In the genomic region with DNA sequence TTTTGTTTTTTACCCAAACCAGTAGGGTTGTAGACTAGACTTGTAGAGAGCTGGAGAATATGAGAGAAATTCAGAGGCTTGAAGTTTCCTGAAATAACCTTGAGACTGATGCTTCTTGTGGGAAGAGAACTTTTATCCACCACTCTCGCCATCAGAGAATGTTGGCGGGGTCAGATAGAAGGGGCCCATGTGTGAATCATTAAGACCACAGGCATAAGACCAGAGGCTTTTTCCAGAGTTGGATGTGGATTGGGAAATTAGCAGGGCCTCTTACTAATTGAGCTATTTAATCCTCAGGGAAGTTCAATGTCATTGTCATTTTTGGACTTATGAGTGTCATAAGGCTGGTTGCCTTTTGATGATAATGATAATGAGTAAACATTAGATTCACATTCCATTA, we compare ENCODE assay signal across 16 cellular contexts.
DNase-seq lines count a peak whose midpoint lies in the region; ATAC-seq and TF ChIP-seq lines count a peak whose summit lies in the region.
"Had no signal": no experiment of that assay in that cellular context is flagged by ENCODE, and none has a peak within 500 bp of the region (broad histone marks: within the 10 kb centered on the region; RNA-seq: fewer than 3 reads in every experiment).

No MANE protein-coding gene starts in this region.

- H2BK5ac ChIP-seq in H9 (ENCODE audit: insufficient read length, low read length), result no peak overlapping the region

- no peak overlapping the region for H2BK15ac ChIP-seq in H9 (ENCODE audit: low read depth, low read length)

- no peak overlapping the region for H4K91ac ChIP-seq in H9 (ENCODE audit: insufficient read length, low read depth, low read length)

- no peak overlapping the region for H3K18ac ChIP-seq in H9 (ENCODE audit: insufficient read length, low read depth, low read length)

- no peak overlapping the region for H3K56ac ChIP-seq in H9 (ENCODE audit: insufficient read length, low read depth, low read length)

- H2AFZ ChIP-seq in H9 (ENCODE audit: low read length), result no peak overlapping the region
- H2AFZ ChIP-seq in smooth muscle cell (ENCODE audit: low read depth), result no peak overlapping the region

- H3K27me3 Mint-ChIP-seq in H9 (ENCODE audit: low read depth), result no peaks in the 10 kb centered on the region
- no peaks in the 10 kb centered on the region for H3K27me3 Mint-ChIP-seq in nephron (ENCODE audit: low read depth)
- H3K27me3 Mint-ChIP-seq: CD4-positive, alpha-beta memory T cell had no signal

- H4K8ac ChIP-seq in H9 (replicated peaks; ENCODE audit: insufficient read length, low read depth, low read length), result no peak overlapping the region

- no peaks in the 10 kb centered on the region for H3K36me3 ChIP-seq in smooth muscle cell (ENCODE audit: low read depth)
- H3K36me3 ChIP-seq: HAP-1 had no signal

- 0 out of 2 replicates have a peak, but pooled peaks cover 3% of the 10 kb centered on the region for H3K4me1 ChIP-seq in H9 (ENCODE audit: insufficient read depth, low read length)
- H3K4me1 ChIP-seq in smooth muscle cell (ENCODE audit: low read depth), result peaks cover 18% of the 10 kb centered on the region
- H3K4me1 ChIP-seq: A549, HAP-1 had no signal

- no CpG with 5 or more reads among the region's 2 CpGs for WGBS in H9 (ENCODE audit: extremely low coverage, insufficient read length, low lambda C conversion rate)
- 23% methylated on average over 2 of the region's 2 CpGs for WGBS in smooth muscle cell (ENCODE audit: low lambda C conversion rate)

- H4K20me1 ChIP-seq in H9 (ENCODE audit: control insufficient read depth, insufficient read depth, insufficient read length) (no peaks in the 10 kb centered on the region), smooth muscle cell (ENCODE audit: low read depth) (no peaks in the 10 kb centered on the region)

- no peaks in the 10 kb centered on the region for H3K23me2 ChIP-seq in H9 (ENCODE audit: insufficient read length, low read depth, low read length, poor library complexity, severe bottlenecking)

- H2AK5ac ChIP-seq in H9 (ENCODE audit: insufficient read length, low read length), result no peak overlapping the region

- H3K4ac ChIP-seq in H9 (ENCODE audit: low read depth, low read length), result no peak overlapping the region

- TF ChIP-seq CTCF in H9 (conservative IDR thresholded peaks at IDR 0.05) (no peak), nephron (IDR thresholded peaks at IDR 0.05; ENCODE audit: unreplicated experiment in 3 of 3) (no peak), smooth muscle cell (IDR thresholded peaks at IDR 0.05; ENCODE audit: borderline replicate concordance, insufficient read depth, poor library complexity, severe bottlenecking) (no peak)

- no peak overlapping the region for H2BK120ac ChIP-seq in H9 (ENCODE audit: low read depth, low read length, poor library complexity, severe bottlenecking)

- no peak overlapping the region for H3K9ac ChIP-seq in H9 (ENCODE audit: extremely low read depth, insufficient read length, low read length)
- peak overlapping the region; percentile 44 for H3K9ac ChIP-seq in smooth muscle cell (ENCODE audit: low read depth)

- H2BK12ac ChIP-seq in H9 (ENCODE audit: insufficient read length, low read depth, low read length), result no peak overlapping the region

- H3F3A ChIP-seq in smooth muscle cell (ENCODE audit: low read depth), result peaks cover 22% of the 10 kb centered on the region

- no peak overlapping the region for H3K27ac ChIP-seq in H9 (ENCODE audit: insufficient read length, low read depth, low read length)
- H3K27ac ChIP-seq in smooth muscle cell (ENCODE audit: low read depth), result peak overlapping the region; percentile 90
- H3K27ac ChIP-seq: 22Rv1, A549 had no signal

- H3K4me3 Mint-ChIP-seq in H9 (no peak overlapping the region; a peak in 1 of 5 replicates), nephron (no peak overlapping the region)
- H3K4me3 Mint-ChIP-seq in stimulated activated effector memory CD8-positive, alpha-beta T cell treated with anti-CD3 and anti-CD28 coated beads, Interleukin-12 subunit alpha, Interleukin-12 subunit beta, amount 100 ng/mL, for 72 hours, result no peak overlapping the region
- H3K4me3 Mint-ChIP-seq: CD14-positive monocyte; CD4-positive, alpha-beta memory T cell had no signal

- H3K4me1 Mint-ChIP-seq in H9 (peaks cover 14 to 18% of the 10 kb centered on the region in 2 experiments), nephron (peaks cover 41% of the 10 kb centered on the region)
- H3K4me1 Mint-ChIP-seq in stimulated activated effector memory CD8-positive, alpha-beta T cell treated with anti-CD3 and anti-CD28 coated beads, Interleukin-12 subunit alpha, Interleukin-12 subunit beta, amount 100 ng/mL, for 72 hours, result no peaks in the 10 kb centered on the region
- H3K4me1 Mint-ChIP-seq: CD14-positive monocyte; CD4-positive, alpha-beta memory T cell had no signal

- H3K9me3 ChIP-seq in H9 (ENCODE audit: control insufficient read depth, low read depth, low read length) (no peaks in the 10 kb centered on the region), smooth muscle cell (replicated peaks; ENCODE audit: low read depth) (no peaks in the 10 kb centered on the region)
- H3K9me3 ChIP-seq: A549, HAP-1 had no signal

- no peak for DNase-seq in H9
- peak; percentile 13 for DNase-seq in astrocyte of the hippocampus (ENCODE audit: low read depth, low spot score)
- no peak for DNase-seq in smooth muscle cell (lab: John Stamatoyannopoulos, UW; ENCODE audit: unreplicated experiment)
- DNase-seq in NOMO-1 treated with DMSO at 0.1 percent for 48 hours (lab: John Stamatoyannopoulos, UW; ENCODE audit: unreplicated experiment), result no peak
- DNase-seq in stimulated activated effector memory CD8-positive, alpha-beta T cell treated with anti-CD3 and anti-CD28 coated beads, Interleukin-12 subunit alpha, Interleukin-12 subunit beta, amount 100 ng/mL, for 72 hours (ENCODE audit: low spot score in 2 of 2), result no peak
- DNase-seq: AML-193; CD4-positive, alpha-beta memory T cell; DMS153; DMS79; GDM1 had no signal

- H3K23ac ChIP-seq in H9 (ENCODE audit: insufficient read length, low read depth, low read length), result no peak overlapping the region

- H3K36me3 Mint-ChIP-seq in H9 (ENCODE audit: insufficient read depth in 1 of 3, low read depth in 3 of 3) (no peaks in the 10 kb centered on the region), nephron (ENCODE audit: low read depth) (no peaks in the 10 kb centered on the region)
- H3K36me3 Mint-ChIP-seq in stimulated activated effector memory CD8-positive, alpha-beta T cell treated with anti-CD3 and anti-CD28 coated beads, Interleukin-12 subunit alpha, Interleukin-12 subunit beta, amount 100 ng/mL, for 72 hours, result no peaks in the 10 kb centered on the region
- H3K36me3 Mint-ChIP-seq: CD14-positive monocyte; CD4-positive, alpha-beta memory T cell had no signal

- H3K79me1 ChIP-seq in H9 (ENCODE audit: insufficient read depth, low read depth, low read length, poor library complexity, severe bottlenecking), result no peaks in the 10 kb centered on the region

- H3K27me3 ChIP-seq in H9 (ENCODE audit: insufficient read depth, low read length) (no peaks in the 10 kb centered on the region), smooth muscle cell (ENCODE audit: low read depth) (no peaks in the 10 kb centered on the region)

- no peak overlapping the region for H4K5ac ChIP-seq in H9 (ENCODE audit: insufficient read length, low read depth, low read length)

- H2BK20ac ChIP-seq in H9 (ENCODE audit: low read depth, low read length, poor library complexity, severe bottlenecking), result peak overlapping the region; percentile 34

- no peak for ATAC-seq in GM21447 (IDR thresholded peaks at IDR 0.05; ENCODE audit: unreplicated experiment)
- ATAC-seq in stimulated activated effector memory CD8-positive, alpha-beta T cell treated with anti-CD3 and anti-CD28 coated beads, Interleukin-12 subunit alpha, Interleukin-12 subunit beta, amount 100 ng/mL, for 72 hours, result no peak
- ATAC-seq: A549 had no signal

- H3K9me3 Mint-ChIP-seq in H9, result no peaks in the 10 kb centered on the region
- H3K9me3 Mint-ChIP-seq in nephron, result no peaks in the 10 kb centered on the region
- peaks cover 3% of the 10 kb centered on the region for H3K9me3 Mint-ChIP-seq in stimulated activated effector memory CD8-positive, alpha-beta T cell treated with anti-CD3 and anti-CD28 coated beads, Interleukin-12 subunit alpha, Interleukin-12 subunit beta, amount 100 ng/mL, for 72 hours

- H3K4me2 ChIP-seq in H9 (ENCODE audit: insufficient read depth, insufficient read length, low read length), result no peak overlapping the region
- peak overlapping the region; percentile 77 for H3K4me2 ChIP-seq in smooth muscle cell
- H3K4me2 ChIP-seq: A549 had no signal

- no peak overlapping the region for H3K14ac ChIP-seq in H9 (ENCODE audit: insufficient read depth, low read length)

- H3T11ph ChIP-seq in H9 (ENCODE audit: low read length), result no peak overlapping the region

- no peaks in the 10 kb centered on the region for H3K79me2 ChIP-seq in H9 (ENCODE audit: insufficient read depth, low read length)
- no peaks in the 10 kb centered on the region for H3K79me2 ChIP-seq in smooth muscle cell (ENCODE audit: low read depth)

- H3K4me3 ChIP-seq in smooth muscle cell, result no peak overlapping the region
- H3K4me3 ChIP-seq: A549, HAP-1 had no signal

- H3K27ac Mint-ChIP-seq in H9 (peak overlapping the region in 1 of 3 experiments; percentile 68; a peak in 3 of 7 replicates), nephron (peak overlapping the region in 2 of 3 experiments; percentile 58 to 77)
- H3K27ac Mint-ChIP-seq in stimulated activated effector memory CD8-positive, alpha-beta T cell treated with anti-CD3 and anti-CD28 coated beads, Interleukin-12 subunit alpha, Interleukin-12 subunit beta, amount 100 ng/mL, for 72 hours, result no peak overlapping the region
- H3K27ac Mint-ChIP-seq: CD14-positive monocyte; CD4-positive, alpha-beta memory T cell had no signal
